Comparison of ENCODE assay signal across 28 cellular contexts in the genomic region with DNA sequence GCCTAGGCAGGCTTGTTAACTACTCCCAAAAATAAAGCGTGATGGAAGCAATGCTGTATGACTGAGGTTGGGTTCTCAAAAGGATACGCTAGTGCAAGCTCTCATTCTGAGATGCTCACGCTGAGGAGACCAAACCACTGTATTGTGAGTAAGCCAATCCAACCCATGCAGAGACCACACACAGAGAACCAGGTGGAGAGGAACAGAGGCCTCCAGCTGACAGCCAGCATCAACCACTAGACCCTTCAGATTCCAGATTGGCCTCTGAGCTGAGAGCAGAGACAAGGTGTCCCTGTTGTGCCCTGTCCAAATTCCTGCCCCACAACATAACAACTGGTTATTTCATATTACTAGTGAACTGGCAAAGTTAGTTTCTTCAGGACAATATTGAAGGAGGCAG. TPM values are rescaled to one million over a fixed set of nuclear protein-coding genes. Genes with fewer than 3 reads are reported as not detected.
DNase-seq lines count a peak whose midpoint lies in the region; ATAC-seq lines count a peak whose summit lies in the region.
"Had no signal": no experiment of that assay in that cellular context is flagged by ENCODE, and none has a peak within 500 bp of the region (broad histone marks: within the 10 kb centered on the region; RNA-seq: fewer than 3 reads in every experiment).

No MANE protein-coding gene starts in this region.

- H3K27me3 Mint-ChIP-seq in activated T-cell treated with anti-CD3 and anti-CD28 coated beads, Interleukin-2, amount 50 U/mL, for 24 hours = no peaks in the 10 kb centered on the region
- H3K27me3 Mint-ChIP-seq: activated CD4-positive, alpha-beta T cell treated with anti-CD3 and anti-CD28 coated beads, Interleukin-2, amount 10 ng/mL, durations not matched to agents 24 days and 14 days; naive B cell had no signal

- H3K4me1 ChIP-seq in HUES64 (ENCODE audit: insufficient read depth, low read length) = peaks cover 9% of the 10 kb centered on the region

- H3K4me1 Mint-ChIP-seq in activated T-cell treated with anti-CD3 and anti-CD28 coated beads, Interleukin-2, amount 50 U/mL, for 24 hours (ENCODE audit: low read depth) = peaks cover 33% of the 10 kb centered on the region

- no peaks in the 10 kb centered on the region for H3K27me3 ChIP-seq in HUES64 (ENCODE audit: insufficient read depth, low read length)
- H3K27me3 ChIP-seq: brain microvascular endothelial cell, stomach, tibial artery had no signal

- H3K4me3 ChIP-seq in HUES64 (ENCODE audit: low read length) = no peak overlapping the region
- H3K4me3 ChIP-seq: GM12878, GM23248, skin epidermis, tibial artery had no signal

- whole genome bisulfite sequencing in HUES64 = 78% methylated on average over 3 of the region's 3 CpGs

- H3K9ac ChIP-seq in HUES64 (ENCODE audit: low read depth, low read length) = 0 out of 2 replicates have a peak overlapping the region, but pooled peaks have one; percentile 5
- H3K9ac ChIP-seq: GM23248 had no signal

- 0 out of 2 replicates have a peak overlapping the region, but pooled peaks have one; percentile 30 for H3K27ac ChIP-seq in HUES64 (ENCODE audit: low read depth, low read length)
- H3K27ac ChIP-seq: brain microvascular endothelial cell, epithelial cell of prostate, GM23248, skin epidermis, tibial artery, VCaP had no signal

- ATAC-seq in HG03097 (IDR thresholded peaks at IDR 0.05; ENCODE audit: low FRiP score, unreplicated experiment) (no peak), GM21447 (IDR thresholded peaks at IDR 0.05; ENCODE audit: unreplicated experiment) (no peak)
- ATAC-seq: activated T-cell treated with anti-CD3 and anti-CD28 coated beads, Interleukin-2, amount 50 U/mL, for 72 hours; GM12878; Panc1 had no signal

- H3K36me3 ChIP-seq in HUES64 (ENCODE audit: insufficient read depth, low read length) = peaks cover 41% of the 10 kb centered on the region

- DNase-seq in activated T-cell treated with anti-CD3 and anti-CD28 coated beads, Interleukin-2, amount 50 U/mL, for 24 hours = no peak
- DNase-seq in activated T-cell treated with anti-CD3 and anti-CD28 coated beads, Interleukin-2, amount 50 U/mL, for 48 hours = no peak
- DNase-seq in astrocyte of the hippocampus (ENCODE audit: low read depth, low spot score) (peak; percentile 10), myocyte (ENCODE audit: low read depth) (peak; percentile 43), hepatic stellate cell (ENCODE audit: low spot score) (no peak)
- DNase-seq: activated CD4-positive, alpha-beta T cell treated with anti-CD3 and anti-CD28 coated beads, Interleukin-2, amount 10 ng/mL, durations not matched to agents 24 days and 14 days; activated naive CD4-positive, alpha-beta T cell treated with Interleukin-2 at 50 U/mL for 16 hours; activated T-cell treated with anti-CD3 and anti-CD28 coated beads, Interleukin-2, amount 50 U/mL, for 72 hours; brain microvascular endothelial cell; GM23248; KG1; naive B cell; NCI-H1436; NCI-H2081 treated with DMSO at 0.1 percent for 48 hours; NCI-H510A treated with DMSO at 0.1 percent for 48 hours; SIG-M5; stomach; SW 1271; T-helper 9 cell; tibial artery had no signal

- no peaks in the 10 kb centered on the region for H3K9me3 Mint-ChIP-seq in activated T-cell treated with anti-CD3 and anti-CD28 coated beads, Interleukin-2, amount 50 U/mL, for 24 hours
- H3K9me3 Mint-ChIP-seq: activated CD4-positive, alpha-beta T cell treated with anti-CD3 and anti-CD28 coated beads, Interleukin-2, amount 10 ng/mL, durations not matched to agents 24 days and 14 days; activated T-cell treated with anti-CD3 and anti-CD28 coated beads, Interleukin-2, amount 50 U/mL, for 72 hours; naive B cell had no signal

- H3K4me3 Mint-ChIP-seq in activated T-cell treated with anti-CD3 and anti-CD28 coated beads, Interleukin-2, amount 50 U/mL, for 24 hours = no peak overlapping the region
- H3K4me3 Mint-ChIP-seq: activated CD4-positive, alpha-beta T cell treated with anti-CD3 and anti-CD28 coated beads, Interleukin-2, amount 10 ng/mL, durations not matched to agents 24 days and 14 days; activated T-cell treated with anti-CD3 and anti-CD28 coated beads, Interleukin-2, amount 50 U/mL, for 72 hours had no signal

- peaks cover 5% of the 10 kb centered on the region; the same call in 1 of the 2 replicates for H3K9me3 ChIP-seq in HUES64 (ENCODE audit: insufficient read depth, low read depth, low read length)
- H3K9me3 ChIP-seq: stomach, tibial artery had no signal

- peak overlapping the region; percentile 4 for H3K27ac Mint-ChIP-seq in activated T-cell treated with anti-CD3 and anti-CD28 coated beads, Interleukin-2, amount 50 U/mL, for 24 hours
- H3K27ac Mint-ChIP-seq: activated CD4-positive, alpha-beta T cell treated with anti-CD3 and anti-CD28 coated beads, Interleukin-2, amount 10 ng/mL, durations not matched to agents 24 days and 14 days; activated T-cell treated with anti-CD3 and anti-CD28 coated beads, Interleukin-2, amount 50 U/mL, for 72 hours had no signal

- H3K36me3 Mint-ChIP-seq in activated T-cell treated with anti-CD3 and anti-CD28 coated beads, Interleukin-2, amount 50 U/mL, for 24 hours (ENCODE audit: low read depth) = peaks cover 55% of the 10 kb centered on the region
- H3K36me3 Mint-ChIP-seq: naive B cell had no signal

RNA-seq across cellular contexts. Expression of a gene that starts 4.5 kb away (rescaled TPM):
- polyA plus RNA-seq in HUES64 (2013, experiment 1 of 2) = 15.0 TPM
- polyA plus RNA-seq in HUES64 (2013, experiment 2 of 2) = 15.0 TPM
- 20.2 and 20.5 TPM in 2 replicates for total RNA-seq in myocyte
- polyA plus RNA-seq in myocyte (2012) = 14.3 TPM

RNA-seq across cellular contexts. Expression of a gene that starts 5.0 kb away (rescaled TPM):
- 38.6 TPM for polyA plus RNA-seq in HUES64 (2013, experiment 1 of 2)
- 37.0 TPM for polyA plus RNA-seq in HUES64 (2013, experiment 2 of 2)
- total RNA-seq in myocyte = 37.4 and 39.3 TPM in 2 replicates
- 15.8 TPM for polyA plus RNA-seq in myocyte (2012)

Comparison
In these comparisons a context has a peak if more than half of its experiments do, and no peak if none do; other contexts are left out.
1. DNase-seq: peak in astrocyte of the hippocampus (single experiment) and myocyte (single experiment); none in activated T-cell treated with anti-CD3 and anti-CD28 coated beads, Interleukin-2, amount 50 U/mL, for 24 hours (single experiment), activated T-cell treated with anti-CD3 and anti-CD28 coated beads, Interleukin-2, amount 50 U/mL, for 48 hours (0 of 2) and hepatic stellate cell (single experiment).